Comparison of ENCODE assay signal across 1 cellular context in the genomic region with DNA sequence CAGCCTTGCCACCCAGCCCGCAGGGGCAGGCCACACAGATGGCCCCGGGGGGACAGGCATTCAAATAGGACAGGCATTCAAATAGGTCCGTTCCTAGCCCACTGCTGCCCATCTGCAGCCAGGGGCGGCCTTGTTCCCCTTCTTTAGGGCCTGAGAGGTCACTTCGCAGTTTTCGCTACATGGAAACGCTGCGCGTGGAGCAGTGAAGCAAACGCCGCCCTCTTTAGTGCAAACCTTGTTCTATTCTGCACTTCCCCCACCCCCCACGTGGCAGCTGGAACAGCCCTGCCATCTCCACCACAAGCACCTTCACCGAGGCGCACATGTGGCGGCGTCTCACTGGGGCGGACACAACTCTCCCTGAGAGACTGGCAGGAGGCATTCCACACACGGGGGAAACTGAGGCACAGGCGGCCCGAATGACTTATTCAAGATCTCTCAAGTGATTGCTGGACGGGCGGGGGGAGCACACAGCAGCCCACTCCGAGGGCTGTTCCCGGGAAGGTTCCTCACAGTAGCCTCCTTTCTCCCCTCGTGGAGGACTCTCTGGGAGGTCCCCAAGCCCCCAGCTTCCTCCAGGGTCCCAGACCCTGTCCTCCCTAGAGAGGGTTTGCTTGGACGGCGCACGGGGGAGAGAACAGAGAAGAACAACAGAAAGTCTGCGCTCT.
TF ChIP-seq lines count a peak whose summit lies in the region.

No MANE protein-coding gene starts in this region.

TF ChIP-seq in HepG2, 621 proteins besides CTCF, POLR2A, EP300 and RAD21:
- TF ChIP-seq ZNF333 (CRISPR knock-in tag; IDR thresholded peaks at IDR 0.05; ENCODE audit: borderline replicate concordance) (0 out of 2 replicates have a peak, but pooled peaks have one; percentile 40), ZSCAN22 (CRISPR knock-in tag; IDR thresholded peaks at IDR 0.05) (no peak)
